In genomic region chr1:155126494-155127104, GRCh38 we compare ENCODE assay signal across 6 cellular contexts. TPM values are rescaled to one million over a fixed set of nuclear protein-coding genes. Genes with fewer than 3 reads are reported as not detected.
DNase-seq lines count a peak whose midpoint lies in the region; TF ChIP-seq lines count a peak whose summit lies in the region.

No MANE protein-coding gene starts in this region.

- H3K9me3 Mint-ChIP-seq in mesothelial cell of epicardium: no peaks in the 10 kb centered on the region

- H3K27me3 ChIP-seq in BLaER1 treated with 17β-estradiol and CSF1 and Interleukin-3, amounts not matched to agents 10 nM and 100 nM: peaks cover 25 to 50% (median 36%) of the 10 kb centered on the region in 11 experiments
- peaks cover 28% of the 10 kb centered on the region for H3K27me3 ChIP-seq in brain microvascular endothelial cell (replicated peaks)

- peak overlapping the region in 1 of 11 experiments; percentile 39; a peak in 2 of 22 replicates for H3K27ac ChIP-seq in BLaER1 treated with 17β-estradiol and CSF1 and Interleukin-3, amounts not matched to agents 10 nM and 100 nM
- no peak overlapping the region for H3K27ac ChIP-seq in brain microvascular endothelial cell

- H3K4me3 ChIP-seq in BLaER1 treated with 17β-estradiol and CSF1 and Interleukin-3, amounts not matched to agents 10 nM and 100 nM: peak overlapping the region; percentile 48 to 79 (median 70)
- H3K4me3 ChIP-seq in brain microvascular endothelial cell (ENCODE audit: low read depth, low read length): peak overlapping the region; percentile 44

- H3K27ac Mint-ChIP-seq in mesothelial cell of epicardium: peak overlapping the region; percentile 98

- H3K4me3 Mint-ChIP-seq in mesothelial cell of epicardium: peak overlapping the region; percentile 84

- H3K4me1 ChIP-seq in BLaER1 treated with 17β-estradiol and CSF1 and Interleukin-3, amounts not matched to agents 10 nM and 100 nM: peaks cover 34 to 54% (median 49%) of the 10 kb centered on the region in 10 experiments

- peaks cover 7% of the 10 kb centered on the region for H3K36me3 Mint-ChIP-seq in mesothelial cell of epicardium

- peaks cover 0 to 3% (median 0%) of the 10 kb centered on the region in 11 experiments; a peak in 2 of 22 replicates for H4K20me1 ChIP-seq in BLaER1 treated with 17β-estradiol and CSF1 and Interleukin-3, amounts not matched to agents 10 nM and 100 nM

- TF ChIP-seq CTCF in brain microvascular endothelial cell (IDR thresholded peaks at IDR 0.05; ENCODE audit: low read depth, low read length, missing control alignments) (no peak), mesothelial cell of epicardium (IDR thresholded peaks at IDR 0.05; ENCODE audit: unreplicated experiment) (no peak)

- H3K4me2 ChIP-seq in BLaER1 treated with 17β-estradiol and CSF1 and Interleukin-3, amounts not matched to agents 10 nM and 100 nM: peak overlapping the region; percentile 87 to 100 (median 99)

- no peaks in the 10 kb centered on the region for H3K9me3 ChIP-seq in BLaER1 treated with 17β-estradiol and CSF1 and Interleukin-3, amounts not matched to agents 10 nM and 100 nM (replicated peaks in 1 of 11)

- peaks cover 61% of the 10 kb centered on the region for H3K4me1 Mint-ChIP-seq in mesothelial cell of epicardium

- in situ Hi-C loops in brain microvascular endothelial cell (cut with HindIII; ENCODE audit: low pct_ligation_motif_present, low sequenced_read_pairs): no loop called here

- H3K36me3 ChIP-seq in BLaER1 treated with 17β-estradiol and CSF1 and Interleukin-3, amounts not matched to agents 10 nM and 100 nM: peaks cover 0 to 7% (median 5%) of the 10 kb centered on the region in 11 experiments; a peak in 12 of 22 replicates
- no peaks in the 10 kb centered on the region for H3K36me3 ChIP-seq in brain microvascular endothelial cell (replicated peaks)

- H3K9ac ChIP-seq in BLaER1 treated with 17β-estradiol and CSF1 and Interleukin-3, amounts not matched to agents 10 nM and 100 nM: peak overlapping the region in 10 of 11 experiments; percentile 25 to 87 (median 68); a peak in 10 of 22 replicates

- DNase-seq in NCI-H345 (lab: John Stamatoyannopoulos, UW) (peak; percentile 65), brain microvascular endothelial cell (peak; percentile 38), mesothelial cell of epicardium (ENCODE audit: low spot score in 2 of 2, unreplicated experiment in 2 of 2) (peak in 1 of 2 experiments; percentile 71), NCI-H2081 treated with DMSO at 0.1 percent for 48 hours (lab: John Stamatoyannopoulos, UW) (no peak), germinal center (ENCODE audit: low spot score) (no peak)

- peaks cover 23% of the 10 kb centered on the region for H3K27me3 Mint-ChIP-seq in mesothelial cell of epicardium (ENCODE audit: low read depth)

RNA-seq across cellular contexts. Expression of gene EFNA1, which starts 1.1 kb away (rescaled TPM):
- total RNA-seq in mesothelial cell of epicardium: 92.4 to 94.8 TPM (median 93.1 TPM) in 3 replicates

RNA-seq across cellular contexts. Expression of gene SLC50A1, which starts 9.1 kb away (rescaled TPM):
- 25.6 to 33.5 TPM (median 25.9 TPM) in 3 replicates for total RNA-seq in mesothelial cell of epicardium

RNA-seq across cellular contexts. Expression of gene DPM3, which starts 13.7 kb away (rescaled TPM):
- total RNA-seq in mesothelial cell of epicardium: 49.7 to 60.9 TPM (median 54.1 TPM) in 3 replicates

RNA-seq across cellular contexts. Expression of gene KRTCAP2, which starts 46.5 kb away (rescaled TPM):
- total RNA-seq in mesothelial cell of epicardium: 120 to 143 TPM (median 123 TPM) in 3 replicates

RNA-seq across cellular contexts. Expression of gene TRIM46, which starts 47.0 kb away (rescaled TPM):
- 5.7 to 6.6 TPM (median 6.3 TPM) in 3 replicates for total RNA-seq in mesothelial cell of epicardium

Comparison
In these comparisons a context has a peak if more than half of its experiments do, and no peak if none do; other contexts are left out.
1. DNase-seq: peak in NCI-H345 (single experiment) and brain microvascular endothelial cell (single experiment); none in NCI-H2081 treated with DMSO at 0.1 percent for 48 hours (single experiment) and germinal center (single experiment).